9 cellular contexts compared by ENCODE assay signal in the genomic region with DNA sequence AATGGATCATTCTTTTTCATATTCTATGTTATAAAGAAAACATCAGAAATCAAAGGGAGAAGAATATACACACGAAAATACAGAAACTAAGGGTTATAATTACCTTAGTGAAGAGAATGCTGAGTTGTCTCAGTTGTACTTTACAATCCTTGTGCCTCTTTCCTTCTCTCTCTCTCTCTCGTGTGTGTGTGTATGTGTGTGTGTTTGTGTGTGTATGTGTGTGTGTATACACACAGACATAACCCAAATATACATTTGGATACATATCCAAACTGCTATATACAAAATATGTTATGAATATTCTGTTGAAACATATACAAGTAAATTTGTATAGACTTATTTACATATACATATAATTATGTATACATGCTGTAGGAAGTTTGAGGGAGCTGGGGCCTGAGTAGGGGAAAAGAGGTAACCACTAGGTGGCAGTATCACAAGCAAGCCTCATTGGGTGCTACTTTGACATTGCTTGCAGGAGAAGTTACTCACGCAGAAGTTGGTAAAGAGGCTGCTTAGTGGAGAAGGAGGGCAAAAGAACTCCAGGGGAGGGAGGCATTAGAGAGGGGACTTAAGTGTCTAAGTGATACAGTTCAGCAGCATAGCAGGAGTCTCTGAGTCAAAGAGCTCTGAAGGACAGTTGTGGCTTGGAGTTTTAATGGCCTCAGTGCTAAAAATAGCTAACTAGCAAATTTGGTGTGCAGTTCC.
DNase-seq lines count a peak whose midpoint lies in the region; ATAC-seq and TF ChIP-seq lines count a peak whose summit lies in the region.
"Had no signal": no experiment of that assay in that cellular context is flagged by ENCODE, and none has a peak within 500 bp of the region (broad histone marks: within the 10 kb centered on the region; RNA-seq: fewer than 3 reads in every experiment).

No MANE protein-coding gene starts in this region.

- intact Hi-C loops in vagina (cut with DNase I), result no loop called here

- H3K9me3 Mint-ChIP-seq in endothelial cell (ENCODE audit: unreplicated experiment) (peaks cover 4% of the 10 kb centered on the region), type B pancreatic cell (no peaks in the 10 kb centered on the region)

- H3K4me1 Mint-ChIP-seq in endothelial cell (ENCODE audit: unreplicated experiment) (no peaks in the 10 kb centered on the region), type B pancreatic cell (ENCODE audit: unreplicated experiment) (no peaks in the 10 kb centered on the region)
- H3K4me1 Mint-ChIP-seq: memory B cell had no signal

- peak; percentile 62 for TF ChIP-seq CTCF in endothelial cell (IDR thresholded peaks at IDR 0.05; ENCODE audit: unreplicated experiment)
- TF ChIP-seq CTCF in type B pancreatic cell (conservative IDR thresholded peaks at IDR 0.05), result peak; percentile 73
- no peak for TF ChIP-seq CTCF in vagina (IDR thresholded peaks at IDR 0.05)

- no peaks in the 10 kb centered on the region for H3K9me3 ChIP-seq in vagina

- no peaks in the 10 kb centered on the region for H3K36me3 ChIP-seq in vagina

- no peaks in the 10 kb centered on the region for H3K27me3 ChIP-seq in vagina

- H3K36me3 Mint-ChIP-seq in endothelial cell (ENCODE audit: low read depth, unreplicated experiment) (no peaks in the 10 kb centered on the region), type B pancreatic cell (no peaks in the 10 kb centered on the region)
- H3K36me3 Mint-ChIP-seq: memory B cell had no signal

- H3K27me3 Mint-ChIP-seq in endothelial cell (ENCODE audit: unreplicated experiment), result no peaks in the 10 kb centered on the region
- peaks cover 3% of the 10 kb centered on the region for H3K27me3 Mint-ChIP-seq in type B pancreatic cell
- H3K27me3 Mint-ChIP-seq: memory B cell had no signal

- H3K4me3 Mint-ChIP-seq in endothelial cell (ENCODE audit: unreplicated experiment) (no peak overlapping the region), type B pancreatic cell (no peak overlapping the region)
- H3K4me3 Mint-ChIP-seq: memory B cell had no signal

- ATAC-seq in HG02642 (IDR thresholded peaks at IDR 0.05; ENCODE audit: poor library complexity, unreplicated experiment) (peak; percentile 94), HG03521 (IDR thresholded peaks at IDR 0.05; ENCODE audit: unreplicated experiment) (no peak)

- H3K27ac Mint-ChIP-seq in endothelial cell (ENCODE audit: unreplicated experiment), result no peak overlapping the region
- no peak overlapping the region for H3K27ac Mint-ChIP-seq in type B pancreatic cell
- H3K27ac Mint-ChIP-seq: memory B cell had no signal

- TF ChIP-seq POLR2A in vagina (IDR thresholded peaks at IDR 0.05), result no peak

- H3K27ac ChIP-seq in vagina, result no peak overlapping the region

- DNase-seq in NCI-H1105 treated with DMSO at 0.1 percent for 48 hours (lab: John Stamatoyannopoulos, UW) (peak; percentile 16), NCI-H1105 (lab: John Stamatoyannopoulos, UW) (no peak), NCI-H526 (lab: John Stamatoyannopoulos, UW) (peak; percentile 29 to 58), endothelial cell (ENCODE audit: low spot score) (peak; percentile 24), type B pancreatic cell (ENCODE audit: extremely low spot score, unreplicated experiment) (no peak), vagina (ENCODE audit: extremely low spot score in 2 of 2) (no peak)

- no peaks in the 10 kb centered on the region for H3K4me1 ChIP-seq in vagina

- H3K4me3 ChIP-seq in vagina, result no peak overlapping the region

Comparison
In these comparisons a context has a peak if more than half of its experiments do, and no peak if none do; other contexts are left out.
1. DNase-seq: peak in NCI-H1105 treated with DMSO at 0.1 percent for 48 hours (single experiment), NCI-H526 (2 of 2) and endothelial cell (single experiment); none in NCI-H1105 (single experiment), type B pancreatic cell (single experiment) and vagina (0 of 2).
2. CTCF ChIP-seq: peak in endothelial cell (single experiment) and type B pancreatic cell (single experiment); none in vagina (0 of 3).